35 cellular contexts compared by ENCODE assay signal in genomic region chr17:50855708-50856330, GRCh38. TPM values are rescaled to one million over a fixed set of nuclear protein-coding genes. Genes with fewer than 3 reads are reported as not detected.
DNase-seq lines count a peak whose midpoint lies in the region; ATAC-seq, FAIRE-seq and TF ChIP-seq lines count a peak whose summit lies in the region.
"Had no signal": no experiment of that assay in that cellular context is flagged by ENCODE, and none has a peak within 500 bp of the region (broad histone marks: within the 10 kb centered on the region; RNA-seq: fewer than 3 reads in every experiment).

No MANE protein-coding gene starts in this region.

- no peak for TF ChIP-seq RAD21 in A549 (conservative IDR thresholded peaks at IDR 0.05 in 1 of 2, IDR thresholded peaks at IDR 0.05 in 1 of 2)

- H3K27me3 Mint-ChIP-seq in T-cell = no peaks in the 10 kb centered on the region

- H3K36me3 Mint-ChIP-seq in T-cell = peaks cover under 1% of the 10 kb centered on the region
- H3K36me3 Mint-ChIP-seq: activated naive CD8-positive, alpha-beta T cell treated with anti-CD3 and anti-CD28 coated beads, Interleukin-2, amount 10 ng/mL, durations not matched to agents 7 days and 5 days; natural killer cell treated with Interleukin-12 subunit alpha and Interleukin-12 subunit beta and Interleukin-15 and Interleukin-18, amount 100 ng/mL, for 72 hours had no signal

- no peak for TF ChIP-seq EP300 in A549 (IDR thresholded peaks at IDR 0.05)

- TF ChIP-seq CTCF in A549 (IDR thresholded peaks at IDR 0.05) = no peak
- TF ChIP-seq CTCF in PC-3 (conservative IDR thresholded peaks at IDR 0.05; ENCODE audit: low read depth, low read length) = no peak
- no peak for TF ChIP-seq CTCF in right lobe of liver (IDR thresholded peaks at IDR 0.05)
- no peak for TF ChIP-seq CTCF in gastrocnemius medialis (IDR thresholded peaks at IDR 0.05 in 4 of 5, conservative IDR thresholded peaks at IDR 0.05 in 1 of 5)

- WGBS in A549 (ENCODE audit: missing lambda C conversion rate) = 49% methylated on average over 6 of the region's 6 CpGs
- WGBS in right lobe of liver (ENCODE audit: insufficient coverage, low coverage, low lambda C conversion rate, missing lambda C conversion rate) = 22% methylated on average over 6 of the region's 6 CpGs

- no peaks in the 10 kb centered on the region for H3K9me3 Mint-ChIP-seq in T-cell
- H3K9me3 Mint-ChIP-seq: activated naive CD8-positive, alpha-beta T cell treated with anti-CD3 and anti-CD28 coated beads, Interleukin-2, amount 10 ng/mL, durations not matched to agents 7 days and 5 days; immature natural killer cell; natural killer cell treated with Interleukin-12 subunit alpha and Interleukin-12 subunit beta and Interleukin-15 and Interleukin-18, amount 100 ng/mL, for 72 hours; T-helper 1 cell treated with Interleukin-12 subunit alpha and Interleukin-12 subunit beta and Interleukin-4 antibody, amounts not matched to agents 30 μg/mL and 1 μg/mL, for 36 hours had no signal

- no peak for DNase-seq in A549 (ENCODE audit: low read depth in 1 of 2, low spot score in 1 of 2)
- DNase-seq in PC-3 = no peak
- DNase-seq in right lobe of liver = no peak
- no peak for DNase-seq in gastrocnemius medialis
- no peak for DNase-seq in T-cell
- no peak for DNase-seq in C1 segment of cervical spinal cord (lab: John Stamatoyannopoulos, UW)
- DNase-seq: activated CD4-positive, alpha-beta T cell treated with anti-CD3 and anti-CD28 coated beads, Interleukin-2, amount 50 U/mL, for 48 hours; activated gamma-delta T cell treated with Interleukin-2 at 50 U/mL for 16 hours; activated naive CD8-positive, alpha-beta T cell treated with anti-CD3 and anti-CD28 coated beads, Interleukin-2, amount 10 ng/mL, durations not matched to agents 7 days and 5 days; activated T-cell treated with anti-CD3 and anti-CD28 coated beads, Interleukin-2, amount 50 U/mL, for 48 hours; aorta; DMS79; effector CD4-positive, alpha-beta T cell; GDM1; immature natural killer cell; left ventricle myocardium superior; midbrain; NCI-H1436 treated with DMSO at 0.1 percent for 48 hours; NCI-H345; NCI-H774; spleen; stimulated activated CD4-positive, alpha-beta T cell treated with anti-CD3 and anti-CD28 coated beads, Interleukin-2, amount 100 ng/mL, for 24 hours; stimulated activated naive CD8-positive, alpha-beta T cell treated with anti-CD3 and anti-CD28 coated beads, Interleukin-15, Interleukin-2, amounts not matched to agents 100 U/mL and 50 U/mL, for 24 hours; testis; uterus had no signal

- BruUV-seq in PC-3 (replicated peaks; lab: Mats Ljungman, UMichigan) = no TSS peak

- no peak overlapping the region for H3K9ac ChIP-seq in PC-3 (ENCODE audit: low read length)

- H3K9me3 ChIP-seq in A549 = no peaks in the 10 kb centered on the region
- no peaks in the 10 kb centered on the region for H3K9me3 ChIP-seq in PC-3 (ENCODE audit: low read length)
- no peaks in the 10 kb centered on the region for H3K9me3 ChIP-seq in right lobe of liver
- H3K9me3 ChIP-seq in gastrocnemius medialis = no peaks in the 10 kb centered on the region
- H3K9me3 ChIP-seq: spleen, testis, uterus had no signal

- ATAC-seq in A549 (no peak), PC-3 (no peak), right lobe of liver (peak; percentile 31 to 56 (median 48)), gastrocnemius medialis (peak; percentile 19 to 21), T-cell (replicated peaks in 1 of 4) (no peak), GM21423 (IDR thresholded peaks at IDR 0.05; ENCODE audit: unreplicated experiment) (no peak)
- ATAC-seq: activated CD4-positive, CD25-positive, alpha-beta regulatory T cell treated with anti-CD3 and anti-CD28 coated beads, Interleukin-2, amount 50 U/mL, for 24 hours; left ventricle myocardium superior; natural killer cell treated with Interleukin-12 subunit alpha and Interleukin-12 subunit beta and Interleukin-15 and Interleukin-18, amount 100 ng/mL, for 72 hours; stimulated activated naive CD8-positive, alpha-beta T cell treated with anti-CD3 and anti-CD28 coated beads, Interleukin-15, Interleukin-2, amounts not matched to agents 100 U/mL and 50 U/mL, for 24 hours had no signal

- H3K9me2 ChIP-seq in PC-3 (replicated peaks; ENCODE audit: low read length) = no peaks in the 10 kb centered on the region

- no peaks in the 10 kb centered on the region for H3K79me2 ChIP-seq in PC-3 (ENCODE audit: low read length)

- H3F3A ChIP-seq in PC-3 (ENCODE audit: low read length, unreplicated experiment) = no peaks in the 10 kb centered on the region

- 0 out of 2 replicates have a peak overlapping the region, but pooled peaks have one; percentile 20 for H2AFZ ChIP-seq in PC-3 (ENCODE audit: low read length)

- POLR2A ChIA-PET in A549 (lab: Yijun Ruan, JAX) = interaction anchor here (0.6 to 2.1 kb wide), 5 partner anchors 10 to 170 kb away, joined by 4 to 18 read pairs (median 4); partner anchors contain the start of gene TOB1
- POLR2A ChIA-PET in PC-3 (lab: Charles Lee; ENCODE audit: unreplicated experiment) = interaction anchor here (0.6 kb wide), 1 partner anchor 103 kb away, joined by 3 read pairs; no protein-coding TSS in a partner anchor
- POLR2A ChIA-PET in T-cell (lab: Charles Lee) = interaction anchor here (0.5 to 2.3 kb wide), 6 partner anchors 8 to 1127 kb away, joined by 3 to 16 read pairs (median 3); partner anchors contain the start of gene TOB1 (in 2 of the 2)

- no peak overlapping the region for H3K27ac ChIP-seq in A549
- H3K27ac ChIP-seq in PC-3 (ENCODE audit: low read length) = no peak overlapping the region
- peak overlapping the region; percentile 19 to 94 (median 66) for H3K27ac ChIP-seq in right lobe of liver
- H3K27ac ChIP-seq in gastrocnemius medialis = peak overlapping the region; percentile 88 to 95 (median 93)
- H3K27ac ChIP-seq: cardiac muscle cell, spleen, testis, uterus had no signal

- H3K4me2 ChIP-seq in A549 (peak overlapping the region; percentile 35), PC-3 (ENCODE audit: low read length) (no peak overlapping the region)

- peak; percentile 63 for FAIRE-seq in A549 (lab: Jason Lieb, UNC)
- FAIRE-seq: colon had no signal

- H3K4me3 Mint-ChIP-seq in T-cell = no peak overlapping the region
- H3K4me3 Mint-ChIP-seq: activated naive CD8-positive, alpha-beta T cell treated with anti-CD3 and anti-CD28 coated beads, Interleukin-2, amount 10 ng/mL, durations not matched to agents 7 days and 5 days; immature natural killer cell; natural killer cell treated with Interleukin-12 subunit alpha and Interleukin-12 subunit beta and Interleukin-15 and Interleukin-18, amount 100 ng/mL, for 72 hours; T-helper 1 cell treated with Interleukin-12 subunit alpha and Interleukin-12 subunit beta and Interleukin-4 antibody, amounts not matched to agents 30 μg/mL and 1 μg/mL, for 36 hours had no signal

- TF ChIP-seq POLR2A in A549 (IDR thresholded peaks at IDR 0.05; ENCODE audit: low read length) = no peak
- TF ChIP-seq POLR2A in right lobe of liver (IDR thresholded peaks at IDR 0.05) = no peak
- no peak for TF ChIP-seq POLR2A in gastrocnemius medialis (IDR thresholded peaks at IDR 0.05)

- in situ Hi-C loops in gastrocnemius medialis (cut with MboI; ENCODE audit: low sequenced_read_pairs in 4 of 4) = loop anchor here in 2 of 4 donors (25.0 kb wide), 1 partner anchor 306 kb away; the partner anchor contains the start of genes NME1 (in 2 of the 2) and NME2 (in 2 of the 2)

- H3K4me3 ChIP-seq in A549 (no peak overlapping the region), PC-3 (ENCODE audit: low read length) (no peak overlapping the region), right lobe of liver (no peak overlapping the region), gastrocnemius medialis (no peak overlapping the region)
- H3K4me3 ChIP-seq: cardiac muscle cell, spleen, testis, uterus had no signal

- no peaks in the 10 kb centered on the region for H3K27me3 ChIP-seq in PC-3 (ENCODE audit: low read length)
- no peaks in the 10 kb centered on the region for H3K27me3 ChIP-seq in right lobe of liver
- H3K27me3 ChIP-seq in gastrocnemius medialis = no peaks in the 10 kb centered on the region
- H3K27me3 ChIP-seq: cardiac muscle cell, spleen, testis, uterus had no signal

- intact Hi-C loops in PC-3 (cut with micrococcal nuclease) (no loop called here), right lobe of liver (cut with DNase I) (no loop called here), gastrocnemius medialis (cut with DNase I; ENCODE audit: low total_unique reads) (loop anchor here (10.0 kb wide), 1 partner anchor 199 kb away; no protein-coding TSS in a partner anchor)

- CTCF ChIA-PET in A549 (lab: Yijun Ruan, JAX) = interaction anchor here (0.8 to 31.4 kb wide), 8 partner anchors 7 to 371 kb away, joined by 3 to 1502 read pairs (median 11); partner anchors contain the start of gene TOB1
- CTCF ChIA-PET in PC-3 (lab: Charles Lee) = interaction anchor here (0.5 kb wide), 1 partner anchor 9 kb away, joined by 4 read pairs; no protein-coding TSS in a partner anchor
- CTCF ChIA-PET in T-cell (lab: Charles Lee) = interaction anchor here in 1 of 2 donors (0.8 to 1.2 kb wide), 4 partner anchors 93 to 110 kb away, joined by 3 to 5 read pairs (median 4); no protein-coding TSS in a partner anchor

- H4K20me1 ChIP-seq in PC-3 (ENCODE audit: low read length) = no peaks in the 10 kb centered on the region

- H3K4me1 Mint-ChIP-seq in T-cell = peaks cover 16 to 21% (median 16%) of the 10 kb centered on the region in 3 donors

- H3K36me3 ChIP-seq in PC-3 (ENCODE audit: low read depth, low read length) (no peaks in the 10 kb centered on the region), right lobe of liver (no peaks in the 10 kb centered on the region), gastrocnemius medialis (no peaks in the 10 kb centered on the region)
- H3K36me3 ChIP-seq: cardiac muscle cell, uterus had no signal

- H3K4me1 ChIP-seq in A549 (peaks cover 25% of the 10 kb centered on the region), PC-3 (ENCODE audit: insufficient read depth, low read length) (peaks cover 12% of the 10 kb centered on the region), right lobe of liver (peaks cover 0 to 40% (median 18%) of the 10 kb centered on the region in 4 donors), gastrocnemius medialis (peaks cover 24 to 47% of the 10 kb centered on the region in 2 donors)
- H3K4me1 ChIP-seq: testis, uterus had no signal

- peak overlapping the region in 1 of 2 donors; percentile 7 for H3K27ac Mint-ChIP-seq in T-cell
- H3K27ac Mint-ChIP-seq: activated naive CD8-positive, alpha-beta T cell treated with anti-CD3 and anti-CD28 coated beads, Interleukin-2, amount 10 ng/mL, durations not matched to agents 7 days and 5 days; immature natural killer cell; natural killer cell treated with Interleukin-12 subunit alpha and Interleukin-12 subunit beta and Interleukin-15 and Interleukin-18, amount 100 ng/mL, for 72 hours; T-helper 1 cell treated with Interleukin-12 subunit alpha and Interleukin-12 subunit beta and Interleukin-4 antibody, amounts not matched to agents 30 μg/mL and 1 μg/mL, for 36 hours had no signal

RNA-seq across cellular contexts. Expression of gene TOB1, which starts 10.3 kb away (rescaled TPM):
- polyA plus RNA-seq in A549 (2011; rRNA removed) (101 and 133 TPM in 2 replicates), A549 (2017; fragmentation: RNase III; extraction: RNeasy Plus Mini Kit Qiagen cat#74134 plus additional on column Dnase treatment) (77.9 to 111 TPM (median 103 TPM) in 3 replicates)
- polyA plus RNA-seq in A549 (2012; cell fraction: cytosol; rRNA removed) = 39.6 and 55.5 TPM in 2 replicates
- polyA plus RNA-seq in A549 (2012; cell fraction: nucleus; rRNA removed) = 57.4 and 64.7 TPM in 2 replicates
- polyA minus RNA-seq in A549 (2011; rRNA and poly(A)+ RNA removed) = 172 and 195 TPM in 2 replicates
- total RNA-seq in PC-3 (2014; rRNA removed) (28.7 and 39.3 TPM in 2 replicates), right lobe of liver (100 to 1,000 TPM in 3 of 6 experiments, 10 to 100 TPM in 3; 36.2 to 222 (median 82.1) TPM), gastrocnemius medialis (10 to 100 TPM; 13.6 to 53.5 (median 28.2) TPM), T-cell (100 to 1,000 TPM in 2 of 5 donors, 10 to 100 TPM in 3; 75.4 to 310 (median 92.6) TPM)

RNA-seq across cellular contexts. Expression of gene WFIKKN2, which starts 20.4 kb away (rescaled TPM):
- not detected in 2 replicates for polyA plus RNA-seq in A549 (2011; rRNA removed)
- 0.01 TPM in 1 of 2 replicates, not detected in the other for polyA plus RNA-seq in A549 (2012; cell fraction: cytosol; rRNA removed)
- polyA plus RNA-seq in A549 (2012; cell fraction: nucleus; rRNA removed) = 0.07 TPM in 1 of 2 replicates, not detected in the other
- not detected in 3 replicates for polyA plus RNA-seq in A549 (2017; fragmentation: RNase III; extraction: RNeasy Plus Mini Kit Qiagen cat#74134 plus additional on column Dnase treatment)
- not detected in 2 replicates for polyA minus RNA-seq in A549 (2011; rRNA and poly(A)+ RNA removed)
- total RNA-seq in PC-3 (2014; rRNA removed) = not detected in 2 replicates
- not detected for total RNA-seq in right lobe of liver
- total RNA-seq in gastrocnemius medialis = under 1 TPM in 3 of 4 donors, not detected in 1; 0.09 to 0.22 (median 0.20) TPM
- total RNA-seq in T-cell = not detected
- total RNA-seq: activated naive CD8-positive, alpha-beta T cell treated with anti-CD3 and anti-CD28 coated beads, Interleukin-2, amount 10 ng/mL, durations not matched to agents 7 days and 5 days; cardiac muscle cell; H4; natural killer cell treated with Interleukin-12 subunit alpha and Interleukin-12 subunit beta and Interleukin-15 and Interleukin-18, amount 100 ng/mL, for 72 hours; osteocyte; RPMI7951 had no signal
- polyA plus RNA-seq: aorta, BJ, immature natural killer cell had no signal

Comparison
In these comparisons a context has a peak if more than half of its experiments do, and no peak if none do; other contexts are left out.
1. ATAC-seq: peak in right lobe of liver (4 of 4) and gastrocnemius medialis (2 of 2); none in A549 (0 of 2), PC-3 (single experiment), T-cell (0 of 4) and GM21423 (single experiment).
2. H3K27ac ChIP-seq: peak in right lobe of liver (3 of 3) and gastrocnemius medialis (4 of 4); none in A549 (0 of 2) and PC-3 (single experiment).